1 cellular context compared by ENCODE assay signal in genomic region chr19:8412783-8413592, GRCh38.
A peak's percentile ranks its signal among the peaks of the same experiment; 100 is the strongest.
TF ChIP-seq lines count a peak whose summit lies in the region.

A gene with protein sequence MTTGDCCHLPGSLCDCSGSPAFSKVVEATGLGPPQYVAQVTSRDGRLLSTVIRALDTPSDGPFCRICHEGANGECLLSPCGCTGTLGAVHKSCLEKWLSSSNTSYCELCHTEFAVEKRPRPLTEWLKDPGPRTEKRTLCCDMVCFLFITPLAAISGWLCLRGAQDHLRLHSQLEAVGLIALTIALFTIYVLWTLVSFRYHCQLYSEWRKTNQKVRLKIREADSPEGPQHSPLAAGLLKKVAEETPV (plus strand): TSS chr19:8413305. CDS start chr19:8421841, 8,536 bp downstream.

TF ChIP-seq in HepG2, 621 proteins besides CTCF, POLR2A, EP300 and RAD21 (continued from another document):
- TF ChIP-seq, protein P1, sequence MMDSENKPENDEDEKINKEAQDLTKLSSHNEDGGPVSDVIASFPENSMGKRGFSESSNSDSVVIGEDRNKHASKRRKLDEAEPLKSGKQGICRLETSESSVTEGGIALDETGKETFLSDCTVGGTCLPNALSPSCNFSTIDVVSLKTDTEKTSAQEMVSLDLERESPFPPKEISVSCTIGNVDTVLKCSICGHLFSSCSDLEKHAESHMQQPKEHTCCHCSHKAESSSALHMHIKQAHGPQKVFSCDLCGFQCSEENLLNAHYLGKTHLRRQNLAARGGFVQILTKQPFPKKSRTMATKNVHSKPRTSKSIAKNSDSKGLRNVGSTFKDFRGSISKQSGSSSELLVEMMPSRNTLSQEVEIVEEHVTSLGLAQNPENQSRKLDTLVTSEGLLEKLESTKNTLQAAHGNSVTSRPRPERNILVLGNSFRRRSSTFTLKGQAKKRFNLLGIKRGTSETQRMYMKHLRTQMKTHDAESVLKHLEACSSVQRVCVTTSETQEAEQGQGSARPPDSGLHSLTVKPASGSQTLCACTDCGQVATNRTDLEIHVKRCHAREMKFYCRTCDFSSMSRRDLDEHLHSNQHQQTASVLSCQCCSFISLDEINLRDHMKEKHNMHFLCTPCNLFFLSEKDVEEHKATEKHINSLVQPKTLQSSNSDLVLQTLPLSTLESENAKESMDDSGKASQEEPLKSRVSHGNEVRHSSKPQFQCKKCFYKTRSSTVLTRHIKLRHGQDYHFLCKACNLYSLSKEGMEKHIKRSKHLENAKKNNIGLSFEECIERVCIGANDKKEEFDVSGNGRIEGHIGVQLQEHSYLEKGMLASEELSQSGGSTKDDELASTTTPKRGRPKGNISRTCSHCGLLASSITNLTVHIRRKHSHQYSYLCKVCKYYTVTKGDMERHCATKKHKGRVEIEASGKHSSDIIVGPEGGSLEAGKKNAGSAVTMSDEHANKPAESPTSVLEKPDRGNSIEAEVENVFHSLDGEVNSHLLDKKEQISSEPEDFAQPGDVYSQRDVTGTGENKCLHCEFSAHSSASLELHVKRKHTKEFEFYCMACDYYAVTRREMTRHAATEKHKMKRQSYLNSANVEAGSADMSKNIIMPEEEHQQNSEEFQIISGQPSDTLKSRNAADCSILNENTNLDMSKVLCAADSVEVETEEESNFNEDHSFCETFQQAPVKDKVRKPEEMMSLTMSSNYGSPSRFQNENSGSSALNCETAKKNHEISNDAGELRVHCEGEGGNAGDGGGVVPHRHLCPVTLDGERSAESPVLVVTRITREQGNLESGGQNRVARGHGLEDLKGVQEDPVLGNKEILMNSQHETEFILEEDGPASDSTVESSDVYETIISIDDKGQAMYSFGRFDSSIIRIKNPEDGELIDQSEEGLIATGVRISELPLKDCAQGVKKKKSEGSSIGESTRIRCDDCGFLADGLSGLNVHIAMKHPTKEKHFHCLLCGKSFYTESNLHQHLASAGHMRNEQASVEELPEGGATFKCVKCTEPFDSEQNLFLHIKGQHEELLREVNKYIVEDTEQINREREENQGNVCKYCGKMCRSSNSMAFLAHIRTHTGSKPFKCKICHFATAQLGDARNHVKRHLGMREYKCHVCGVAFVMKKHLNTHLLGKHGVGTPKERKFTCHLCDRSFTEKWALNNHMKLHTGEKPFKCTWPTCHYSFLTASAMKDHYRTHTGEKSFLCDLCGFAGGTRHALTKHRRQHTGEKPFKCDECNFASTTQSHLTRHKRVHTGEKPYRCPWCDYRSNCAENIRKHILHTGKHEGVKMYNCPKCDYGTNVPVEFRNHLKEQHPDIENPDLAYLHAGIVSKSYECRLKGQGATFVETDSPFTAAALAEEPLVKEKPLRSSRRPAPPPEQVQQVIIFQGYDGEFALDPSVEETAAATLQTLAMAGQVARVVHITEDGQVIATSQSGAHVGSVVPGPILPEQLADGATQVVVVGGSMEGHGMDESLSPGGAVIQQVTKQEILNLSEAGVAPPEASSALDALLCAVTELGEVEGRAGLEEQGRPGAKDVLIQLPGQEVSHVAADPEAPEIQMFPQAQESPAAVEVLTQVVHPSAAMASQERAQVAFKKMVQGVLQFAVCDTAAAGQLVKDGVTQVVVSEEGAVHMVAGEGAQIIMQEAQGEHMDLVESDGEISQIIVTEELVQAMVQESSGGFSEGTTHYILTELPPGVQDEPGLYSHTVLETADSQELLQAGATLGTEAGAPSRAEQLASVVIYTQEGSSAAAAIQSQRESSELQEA (CRISPR knock-in tag; IDR thresholded peaks at IDR 0.05; ENCODE audit: not compliant biosample characterization), result no peak
- TF ChIP-seq ZNF136 (CRISPR knock-in tag; IDR thresholded peaks at IDR 0.05; ENCODE audit: low read depth) (no peak), ZNF703 (CRISPR knock-in tag; IDR thresholded peaks at IDR 0.05; ENCODE audit: borderline replicate concordance) (no peak), KDM1A (CRISPR knock-in tag; IDR thresholded peaks at IDR 0.05) (no peak), FOXA1 (IDR thresholded peaks at IDR 0.05) (no peak), FOXA1 (CRISPR knock-in tag; IDR thresholded peaks at IDR 0.05) (no peak), SP1 (IDR thresholded peaks at IDR 0.05) (no peak), SP1 (CRISPR knock-in tag; IDR thresholded peaks at IDR 0.05) (peak; percentile 91), HDAC1 (CRISPR knock-in tag; IDR thresholded peaks at IDR 0.05) (no peak; the same call in 1 of the 2 replicates), ZNF883 (CRISPR knock-in tag; IDR thresholded peaks at IDR 0.05; ENCODE audit: not compliant biosample characterization) (no peak), ZNF430 (CRISPR knock-in tag; IDR thresholded peaks at IDR 0.05) (no peak), ZNF317 (CRISPR knock-in tag; IDR thresholded peaks at IDR 0.05) (no peak)
- TF ChIP-seq, protein P2, sequence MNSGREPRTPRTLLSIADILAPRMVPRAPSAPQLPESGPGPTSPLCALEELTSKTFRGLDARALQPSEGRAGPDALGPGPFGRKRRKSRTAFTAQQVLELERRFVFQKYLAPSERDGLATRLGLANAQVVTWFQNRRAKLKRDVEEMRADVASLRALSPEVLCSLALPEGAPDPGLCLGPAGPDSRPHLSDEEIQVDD (CRISPR knock-in tag; IDR thresholded peaks at IDR 0.05; ENCODE audit: borderline replicate concordance), result no peak
